ENCODE assay signal across 9 cellular contexts in the genomic region with DNA sequence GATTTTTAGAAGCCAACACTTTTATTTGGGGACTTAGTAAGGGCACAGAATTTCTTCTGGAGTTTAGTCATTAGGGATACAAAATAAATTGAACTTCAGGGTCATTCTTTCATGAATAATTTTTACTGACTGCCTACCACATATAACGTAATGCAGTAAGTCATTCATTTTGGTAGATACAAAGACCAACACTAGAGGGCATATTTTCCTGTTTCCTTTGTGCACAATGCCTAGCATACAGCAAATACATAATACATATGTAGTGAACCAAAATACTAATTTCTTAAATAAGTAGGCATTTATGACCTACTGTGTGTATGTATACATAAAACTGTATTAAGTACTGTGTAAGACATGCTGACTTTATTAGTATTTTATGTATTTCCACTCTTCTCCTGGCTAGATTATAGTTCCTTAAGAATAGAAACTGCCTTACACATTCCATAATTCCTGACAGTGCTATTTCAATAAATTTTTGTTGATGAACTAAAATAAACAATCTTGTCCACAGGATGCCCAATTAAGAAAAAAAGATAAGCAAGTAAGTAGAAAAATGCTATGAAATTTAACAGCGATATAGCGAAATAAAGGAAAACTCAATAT. TPM values are rescaled to one million over a fixed set of nuclear protein-coding genes. Genes with fewer than 3 reads are reported as not detected.
DNase-seq lines count a peak whose midpoint lies in the region; ATAC-seq and TF ChIP-seq lines count a peak whose summit lies in the region.
"Had no signal": no experiment of that assay in that cellular context is flagged by ENCODE, and none has a peak within 500 bp of the region (broad histone marks: within the 10 kb centered on the region; RNA-seq: fewer than 3 reads in every experiment).

No MANE protein-coding gene starts in this region.

- peak; percentile 45 for TF ChIP-seq CTCF in GM12864 (IDR thresholded peaks at IDR 0.05; ENCODE audit: low read depth, low read length, missing control alignments)
- peak; percentile 17 to 61 (median 49) for TF ChIP-seq CTCF in body of pancreas (IDR thresholded peaks at IDR 0.05)

- 65 to 67% methylated on average over 3 of the region's 3 CpGs for WGBS in body of pancreas, 2 donors

- H3K4me3 ChIP-seq in GM12864 (ENCODE audit: low read depth, low read length), result no peak overlapping the region
- no peak overlapping the region for H3K4me3 ChIP-seq in body of pancreas
- H3K4me3 ChIP-seq: HAP-1 had no signal

- DNase-seq in A172 (ENCODE audit: low spot score), result peak; percentile 49
- DNase-seq in GM12864 (ENCODE audit: low read depth), result peak; percentile 26
- peak; percentile 47 for DNase-seq in NCI-H2227 treated with DMSO at 0.1 percent for 48 hours (lab: John Stamatoyannopoulos, UW)
- no peak for DNase-seq in body of pancreas
- peak; percentile 53 for DNase-seq in kidney tubule cell (ENCODE audit: low spot score)
- no peak for DNase-seq in mesenteric fat pad (ENCODE audit: low spot score)
- DNase-seq in NK-92 (lab: John Stamatoyannopoulos, UW; ENCODE audit: unreplicated experiment), result no peak

- no peaks in the 10 kb centered on the region for H3K9me3 ChIP-seq in body of pancreas
- H3K9me3 ChIP-seq: HAP-1 had no signal

- TF ChIP-seq POLR2A in body of pancreas (IDR thresholded peaks at IDR 0.05), result no peak

- ATAC-seq in HG02870 (IDR thresholded peaks at IDR 0.05; ENCODE audit: unreplicated experiment) (peak; percentile 54), body of pancreas (peak; percentile 65)

- intact Hi-C loops in body of pancreas (cut with DNase I), result no loop called here

- H3K27me3 ChIP-seq in body of pancreas, result no peaks in the 10 kb centered on the region

- no peak overlapping the region for H3K27ac ChIP-seq in body of pancreas

- peaks cover 11% of the 10 kb centered on the region for H3K4me1 ChIP-seq in body of pancreas

- H3K36me3 ChIP-seq in body of pancreas (replicated peaks in 1 of 2; ENCODE audit: insufficient read depth in 1 of 2, low read depth in 2 of 2), result no peaks in the 10 kb centered on the region
- H3K36me3 ChIP-seq: HAP-1 had no signal

RNA-seq across cellular contexts. Expression of a gene that starts 47.9 kb away (rescaled TPM):
- total RNA-seq in A172 (2014; rRNA removed; shearing (Covaris generic)), result 59.9 and 65.0 TPM in 2 replicates
- total RNA-seq in body of pancreas (10 to 100 TPM; 45.4 to 65.6 TPM), mesenteric fat pad (63.7 TPM)

Comparison
In these comparisons a context has a peak if more than half of its experiments do, and no peak if none do; other contexts are left out.
1. DNase-seq: peak in A172 (single experiment), GM12864 (single experiment), NCI-H2227 treated with DMSO at 0.1 percent for 48 hours (single experiment) and kidney tubule cell (single experiment); none in body of pancreas (0 of 4), mesenteric fat pad (single experiment) and NK-92 (single experiment).